8 cellular contexts compared by ENCODE assay signal in genomic region chr3:148697311-148698189, GRCh38. TPM values are rescaled to one million over a fixed set of nuclear protein-coding genes. Genes with fewer than 3 reads are reported as not detected.
A peak's percentile ranks its signal among the peaks of the same experiment; 100 is the strongest.
DNase-seq lines count a peak whose midpoint lies in the region; ATAC-seq, FAIRE-seq and TF ChIP-seq lines count a peak whose summit lies in the region.

TSS of gene AGTR1 (plus strand) at chr3:148697903. CDS start at chr3:148741036, 43,133 bp downstream.

- no peak for FAIRE-seq in RCC 7860 (lab: Jason Lieb, UNC)

- whole genome bisulfite sequencing in body of pancreas, 2 donors: 2 to 5% methylated on average over 16 to 53 of the region's 61 CpGs

- peak; percentile 81 for ATAC-seq in body of pancreas

- peak in 2 of 3 donors; percentile 34 to 36 for TF ChIP-seq POLR2A in body of pancreas (IDR thresholded peaks at IDR 0.05)

- peak within 1 kb of the TSS in 1 of 2 donors; percentile 8 for H3K4me3 ChIP-seq in body of pancreas

- H3K36me3 ChIP-seq in body of pancreas (replicated peaks in 1 of 2; ENCODE audit: insufficient read depth in 1 of 2, low read depth in 2 of 2): no peaks in the 10 kb centered on the region

- peaks cover 17% of the 10 kb centered on the region for H3K4me1 ChIP-seq in body of pancreas

- intact Hi-C loops in body of pancreas (cut with DNase I): no loop called here

- DNase-seq in HCEC 1CT (peak; percentile 38), body of pancreas (peak; percentile 44 to 59 (median 52)), iPS-NIHi11 (ENCODE audit: low spot score) (peak; percentile 71), smooth muscle cell of the brain vasculature (ENCODE audit: low read depth, low spot score) (peak; percentile 33), amniotic stem cell (lab: John Stamatoyannopoulos, UW) (no peak), GM19238 (ENCODE audit: insufficient read length, low spot score) (no peak), RCC 7860 (ENCODE audit: low spot score) (no peak)
- no peak for DNase-seq in stimulated activated CD4-positive, alpha-beta T cell treated with anti-CD3 and anti-CD28 coated beads, Interleukin-4, amount 100 ng/mL, for 1 hour

- peaks cover 0 to 3% (median 0%) of the 10 kb centered on the region in 3 donors for H3K9me3 ChIP-seq in body of pancreas

- H3K27ac ChIP-seq in body of pancreas: no peak within 1 kb of the TSS

- TF ChIP-seq CTCF in body of pancreas (IDR thresholded peaks at IDR 0.05): no peak

- no peaks in the 10 kb centered on the region for H3K27me3 ChIP-seq in body of pancreas

RNA-seq across cellular contexts. Expression of gene AGTR1, which starts in this region (rescaled TPM):
- total RNA-seq in body of pancreas: 10 to 100 TPM in 1 of 2 donors, 1 to 10 TPM in 1; 4.4 to 11.2 TPM

Comparison
In these comparisons a context has a peak if more than half of its experiments do, and no peak if none do; other contexts are left out.
1. DNase-seq: peak in HCEC 1CT (single experiment), body of pancreas (4 of 4), iPS-NIHi11 (single experiment) and smooth muscle cell of the brain vasculature (single experiment); none in amniotic stem cell (single experiment), GM19238 (single experiment), RCC 7860 (single experiment) and stimulated activated CD4-positive, alpha-beta T cell treated with anti-CD3 and anti-CD28 coated beads, Interleukin-4, amount 100 ng/mL, for 1 hour (single experiment).